2 cellular contexts compared by ENCODE assay signal in the genomic region with DNA sequence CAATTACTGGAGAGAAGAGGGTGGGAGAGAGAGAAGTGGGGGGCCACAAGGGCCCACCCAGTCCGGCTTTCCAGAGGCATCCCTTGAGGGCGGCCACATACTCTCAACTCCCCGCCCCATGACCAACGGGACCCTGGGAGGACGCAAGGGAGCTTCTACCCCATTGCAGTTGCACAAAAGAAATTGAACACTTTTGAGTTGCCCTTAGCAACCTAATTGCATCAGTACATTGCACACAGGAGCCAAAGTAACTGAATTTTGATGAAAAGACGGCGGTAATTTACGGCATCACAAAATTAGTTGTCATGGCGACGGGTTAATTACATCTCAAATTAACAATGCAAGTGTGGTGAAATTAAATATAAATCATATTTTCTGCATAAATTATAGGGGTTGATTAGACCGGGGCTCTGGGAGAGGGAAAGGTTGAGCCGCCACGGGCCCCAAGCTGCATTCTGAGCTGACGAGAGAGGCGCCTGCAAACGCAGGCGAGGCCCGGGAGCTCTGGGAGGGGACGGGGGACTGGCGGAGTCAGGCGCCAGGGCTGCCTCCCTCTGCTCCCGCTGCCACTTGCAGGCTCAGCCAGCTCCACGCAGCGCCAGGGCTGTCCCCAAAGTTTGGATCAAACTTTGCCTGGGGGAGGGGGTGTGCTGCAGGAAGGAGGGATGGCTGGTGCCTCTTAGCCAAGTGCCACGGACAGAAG.
TF ChIP-seq lines count a peak whose summit lies in the region.

No MANE protein-coding gene starts in this region.

TF ChIP-seq in H1, 55 proteins besides CTCF, POLR2A, EP300 and RAD21 (continued from another document):
- TF ChIP-seq, protein P1, sequence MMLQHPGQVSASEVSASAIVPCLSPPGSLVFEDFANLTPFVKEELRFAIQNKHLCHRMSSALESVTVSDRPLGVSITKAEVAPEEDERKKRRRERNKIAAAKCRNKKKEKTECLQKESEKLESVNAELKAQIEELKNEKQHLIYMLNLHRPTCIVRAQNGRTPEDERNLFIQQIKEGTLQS (IDR thresholded peaks at IDR 0.05; ENCODE audit: insufficient read depth, low read depth, low read length), result no peak
- TF ChIP-seq YY1 (IDR thresholded peaks at IDR 0.05; ENCODE audit: low read depth, low read length) (no peak), NRF1 (IDR thresholded peaks at IDR 0.05; ENCODE audit: low read depth, low read length) (no peak), CEBPB (IDR thresholded peaks at IDR 0.05; ENCODE audit: low read depth, low read length) (no peak), BACH1 (IDR thresholded peaks at IDR 0.05; ENCODE audit: low read length) (no peak), HDAC6 (IDR thresholded peaks at IDR 0.05; ENCODE audit: low read depth, low read length) (no peak), KDM5A (IDR thresholded peaks at IDR 0.05; ENCODE audit: low read length) (no peak), RNF2 (IDR thresholded peaks at IDR 0.05; ENCODE audit: borderline replicate concordance, low read depth, low read length, missing control alignments, poor library complexity, severe bottlenecking) (no peak), TAF7 (optimal IDR thresholded peaks at IDR 0.05; ENCODE audit: borderline replicate concordance, low read depth, low read length) (no peak), JUND (IDR thresholded peaks at IDR 0.05; ENCODE audit: low read length) (no peak)
- TF ChIP-seq, protein P2, sequence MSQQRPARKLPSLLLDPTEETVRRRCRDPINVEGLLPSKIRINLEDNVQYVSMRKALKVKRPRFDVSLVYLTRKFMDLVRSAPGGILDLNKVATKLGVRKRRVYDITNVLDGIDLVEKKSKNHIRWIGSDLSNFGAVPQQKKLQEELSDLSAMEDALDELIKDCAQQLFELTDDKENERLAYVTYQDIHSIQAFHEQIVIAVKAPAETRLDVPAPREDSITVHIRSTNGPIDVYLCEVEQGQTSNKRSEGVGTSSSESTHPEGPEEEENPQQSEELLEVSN (IDR thresholded peaks at IDR 0.05), result no peak

TF ChIP-seq in neural cell, 6 proteins besides CTCF, POLR2A, EP300 and RAD21:
- TF ChIP-seq, protein P3, sequence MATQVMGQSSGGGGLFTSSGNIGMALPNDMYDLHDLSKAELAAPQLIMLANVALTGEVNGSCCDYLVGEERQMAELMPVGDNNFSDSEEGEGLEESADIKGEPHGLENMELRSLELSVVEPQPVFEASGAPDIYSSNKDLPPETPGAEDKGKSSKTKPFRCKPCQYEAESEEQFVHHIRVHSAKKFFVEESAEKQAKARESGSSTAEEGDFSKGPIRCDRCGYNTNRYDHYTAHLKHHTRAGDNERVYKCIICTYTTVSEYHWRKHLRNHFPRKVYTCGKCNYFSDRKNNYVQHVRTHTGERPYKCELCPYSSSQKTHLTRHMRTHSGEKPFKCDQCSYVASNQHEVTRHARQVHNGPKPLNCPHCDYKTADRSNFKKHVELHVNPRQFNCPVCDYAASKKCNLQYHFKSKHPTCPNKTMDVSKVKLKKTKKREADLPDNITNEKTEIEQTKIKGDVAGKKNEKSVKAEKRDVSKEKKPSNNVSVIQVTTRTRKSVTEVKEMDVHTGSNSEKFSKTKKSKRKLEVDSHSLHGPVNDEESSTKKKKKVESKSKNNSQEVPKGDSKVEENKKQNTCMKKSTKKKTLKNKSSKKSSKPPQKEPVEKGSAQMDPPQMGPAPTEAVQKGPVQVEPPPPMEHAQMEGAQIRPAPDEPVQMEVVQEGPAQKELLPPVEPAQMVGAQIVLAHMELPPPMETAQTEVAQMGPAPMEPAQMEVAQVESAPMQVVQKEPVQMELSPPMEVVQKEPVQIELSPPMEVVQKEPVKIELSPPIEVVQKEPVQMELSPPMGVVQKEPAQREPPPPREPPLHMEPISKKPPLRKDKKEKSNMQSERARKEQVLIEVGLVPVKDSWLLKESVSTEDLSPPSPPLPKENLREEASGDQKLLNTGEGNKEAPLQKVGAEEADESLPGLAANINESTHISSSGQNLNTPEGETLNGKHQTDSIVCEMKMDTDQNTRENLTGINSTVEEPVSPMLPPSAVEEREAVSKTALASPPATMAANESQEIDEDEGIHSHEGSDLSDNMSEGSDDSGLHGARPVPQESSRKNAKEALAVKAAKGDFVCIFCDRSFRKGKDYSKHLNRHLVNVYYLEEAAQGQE (IDR thresholded peaks at IDR 0.05; ENCODE audit: borderline replicate concordance), result no peak
- TF ChIP-seq SMC3 (conservative IDR thresholded peaks at IDR 0.05; ENCODE audit: poor library complexity) (no peak), POLR2AphosphoS5 (IDR thresholded peaks at IDR 0.05) (no peak), TAF1 (IDR thresholded peaks at IDR 0.05; ENCODE audit: low read depth) (no peak), MXI1 (conservative IDR thresholded peaks at IDR 0.05; ENCODE audit: poor library complexity, severe bottlenecking) (no peak), EZH2 (IDR thresholded peaks at IDR 0.05; ENCODE audit: borderline replicate concordance, insufficient read depth, low read length, poor library complexity, severe bottlenecking) (no peak)
TF ChIP-seq in neural cell: peak in this region for 0.
